Comparison of ENCODE assay signal across 8 cellular contexts in the genomic region with DNA sequence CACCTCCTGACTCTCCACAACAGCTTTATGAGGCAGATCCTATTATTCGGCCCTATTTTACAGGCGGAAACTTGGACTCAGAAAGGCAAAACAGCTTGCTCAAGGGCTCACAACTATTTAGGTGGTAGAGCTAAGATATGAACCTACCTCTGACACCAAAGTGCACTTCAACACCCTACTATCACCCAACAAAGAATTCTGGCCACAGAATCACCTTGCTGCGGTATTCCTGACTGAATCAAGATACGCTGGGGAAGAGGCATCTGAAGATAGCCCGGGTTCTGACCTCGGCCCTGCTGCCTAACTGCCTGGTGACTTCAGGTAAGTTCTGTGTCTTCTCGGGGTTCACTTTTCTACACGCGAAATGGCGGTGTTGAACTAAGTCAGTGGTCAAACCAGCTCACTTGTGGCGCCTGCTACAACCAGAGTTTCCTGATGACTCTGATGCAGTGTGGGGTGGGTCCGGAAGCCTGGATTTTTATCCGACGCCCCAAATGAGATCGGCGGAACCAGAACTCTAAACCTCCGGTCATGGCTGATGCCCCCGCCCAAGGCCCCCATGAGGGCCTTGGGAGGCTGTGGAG. TPM values are rescaled to one million over a fixed set of nuclear protein-coding genes. Genes with fewer than 3 reads are reported as not detected.
A peak's percentile ranks its signal among the peaks of the same experiment; 100 is the strongest.
DNase-seq lines count a peak whose midpoint lies in the region; ATAC-seq lines count a peak whose summit lies in the region.

No MANE protein-coding gene starts in this region.

- peak overlapping the region; percentile 98 to 100 (median 100) for H3K27ac Mint-ChIP-seq in IgD-negative memory B cell
- peak overlapping the region; percentile 100 for H3K27ac Mint-ChIP-seq in central memory CD8-positive, alpha-beta T cell (ENCODE audit: low read depth)
- H3K27ac Mint-ChIP-seq in naive thymus-derived CD8-positive, alpha-beta T cell: peak overlapping the region; percentile 98 to 100 (median 100)

- H3K4me3 Mint-ChIP-seq in IgD-negative memory B cell: peak overlapping the region; percentile 98 to 100 (median 100)
- peak overlapping the region; percentile 98 for H3K4me3 Mint-ChIP-seq in central memory CD8-positive, alpha-beta T cell
- peak overlapping the region; percentile 95 to 100 (median 98) for H3K4me3 Mint-ChIP-seq in naive thymus-derived CD8-positive, alpha-beta T cell

- POLR2A ChIA-PET in naive thymus-derived CD8-positive, alpha-beta T cell (lab: Charles Lee): interaction anchor here (0.6 to 1.7 kb wide), 6 partner anchors 9 to 1007 kb away, joined by 3 to 5 read pairs (median 4); a partner anchor contains a TSS

- peaks cover 3% of the 10 kb centered on the region for H3K36me3 Mint-ChIP-seq in IgD-negative memory B cell
- peaks cover 17% of the 10 kb centered on the region for H3K36me3 Mint-ChIP-seq in central memory CD8-positive, alpha-beta T cell (ENCODE audit: insufficient read depth)
- H3K36me3 Mint-ChIP-seq in naive thymus-derived CD8-positive, alpha-beta T cell: no peaks in the 10 kb centered on the region

- no peaks in the 10 kb centered on the region for H3K9me3 ChIP-seq in ES-I3 (ENCODE audit: control insufficient read depth, insufficient read depth, low read length)

- peak overlapping the region; percentile 79 for H3K9ac ChIP-seq in ES-I3 (ENCODE audit: low read depth, low read length)

- H3K27me3 Mint-ChIP-seq in IgD-negative memory B cell: no peaks in the 10 kb centered on the region
- no peaks in the 10 kb centered on the region for H3K27me3 Mint-ChIP-seq in central memory CD8-positive, alpha-beta T cell
- no peaks in the 10 kb centered on the region for H3K27me3 Mint-ChIP-seq in naive thymus-derived CD8-positive, alpha-beta T cell

- H3K4me1 Mint-ChIP-seq in IgD-negative memory B cell: peaks cover 15 to 26% (median 17%) of the 10 kb centered on the region in 3 donors
- H3K4me1 Mint-ChIP-seq in central memory CD8-positive, alpha-beta T cell: peaks cover 39% of the 10 kb centered on the region
- H3K4me1 Mint-ChIP-seq in naive thymus-derived CD8-positive, alpha-beta T cell: peaks cover 14 to 44% (median 35%) of the 10 kb centered on the region in 4 donors

- H3K9me3 Mint-ChIP-seq in IgD-negative memory B cell: no peaks in the 10 kb centered on the region
- H3K9me3 Mint-ChIP-seq in central memory CD8-positive, alpha-beta T cell: no peaks in the 10 kb centered on the region
- H3K9me3 Mint-ChIP-seq in naive thymus-derived CD8-positive, alpha-beta T cell: no peaks in the 10 kb centered on the region

- DNase-seq in central memory CD8-positive, alpha-beta T cell (ENCODE audit: low spot score in 2 of 2): no peak
- DNase-seq in naive thymus-derived CD8-positive, alpha-beta T cell: no peak
- DNase-seq in NCI-H2029 treated with DMSO at 0.1 percent for 48 hours (lab: John Stamatoyannopoulos, UW) (no peak), NCI-H146 (lab: John Stamatoyannopoulos, UW) (no peak)

- peaks cover 9% of the 10 kb centered on the region for H3K4me1 ChIP-seq in ES-I3 (ENCODE audit: insufficient read depth, low read length)

- H3K36me3 ChIP-seq in ES-I3 (ENCODE audit: insufficient read depth, low read length): no peaks in the 10 kb centered on the region

- peak; percentile 55 for ATAC-seq in central memory CD8-positive, alpha-beta T cell (replicated peaks; ENCODE audit: extremely low read depth, poor library complexity, severe bottlenecking)
- ATAC-seq in naive thymus-derived CD8-positive, alpha-beta T cell: peak; percentile 43 to 55
- no peak for ATAC-seq in GM18868 (IDR thresholded peaks at IDR 0.05; ENCODE audit: unreplicated experiment)
- ATAC-seq in GM21529 (IDR thresholded peaks at IDR 0.05; ENCODE audit: unreplicated experiment): no peak

RNA-seq across cellular contexts. Expression of a gene that starts 0.6 kb away (rescaled TPM):
- 79.2 TPM for polyA plus RNA-seq in IgD-negative memory B cell
- 10 to 100 TPM; 35.3 to 36.3 TPM for total RNA-seq in naive thymus-derived CD8-positive, alpha-beta T cell
- 10 to 100 TPM; 60.6 to 87.3 (median 77.8) TPM for polyA plus RNA-seq in naive thymus-derived CD8-positive, alpha-beta T cell

RNA-seq across cellular contexts. Expression of a gene that starts 26.6 kb away (rescaled TPM):
- not detected for polyA plus RNA-seq in IgD-negative memory B cell
- not detected for total RNA-seq in naive thymus-derived CD8-positive, alpha-beta T cell
- not detected for polyA plus RNA-seq in naive thymus-derived CD8-positive, alpha-beta T cell

RNA-seq across cellular contexts. Expression of a gene that starts 59.7 kb away (rescaled TPM):
- not detected for polyA plus RNA-seq in IgD-negative memory B cell
- not detected for total RNA-seq in naive thymus-derived CD8-positive, alpha-beta T cell
- polyA plus RNA-seq in naive thymus-derived CD8-positive, alpha-beta T cell: under 1 TPM in 1 of 3 donors, not detected in 2; 0.20 TPM

Comparison
In these comparisons a context has a peak if more than half of its experiments do, and no peak if none do; other contexts are left out.
1. ATAC-seq: peak in central memory CD8-positive, alpha-beta T cell (single experiment) and naive thymus-derived CD8-positive, alpha-beta T cell (2 of 2); none in GM18868 (single experiment) and GM21529 (single experiment).
2. Peak in every context shown above with its lines, with median percentiles within 50 percentile points of each other: H3K27ac Mint-ChIP-seq and H3K4me3 Mint-ChIP-seq.